ENCODE assay signal across 20 cellular contexts in the genomic region with DNA sequence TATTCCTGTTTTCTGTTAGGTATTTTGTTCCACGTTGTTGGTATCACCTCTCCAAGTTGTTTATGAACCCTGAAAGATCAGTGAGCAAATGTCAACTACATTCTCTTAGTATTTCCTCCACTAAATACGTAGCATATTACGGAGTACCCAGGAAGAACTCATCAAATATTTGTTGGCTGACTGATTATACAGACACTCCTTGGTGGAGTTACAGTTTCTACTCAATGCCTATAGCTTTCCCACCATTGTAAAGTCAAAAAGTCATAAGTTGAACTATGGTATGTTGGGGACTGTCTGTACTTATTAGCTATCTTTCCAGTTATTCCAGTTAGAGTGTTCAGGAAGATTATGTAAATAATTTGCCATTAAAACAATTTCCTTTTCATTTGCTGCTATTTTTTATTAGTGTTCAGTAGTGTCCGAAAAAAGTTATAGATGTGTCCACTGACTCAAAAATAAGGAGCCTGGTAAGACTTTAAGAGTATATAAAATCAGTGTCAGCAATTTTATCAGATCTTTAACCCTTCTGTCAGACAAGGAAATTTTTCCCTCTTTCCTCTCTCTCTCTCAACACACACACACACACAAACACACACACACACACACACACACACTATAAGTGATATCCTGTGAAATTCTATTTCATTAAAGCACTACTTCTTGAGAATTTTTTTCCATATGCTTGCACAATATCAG. TPM values are rescaled to one million over a fixed set of nuclear protein-coding genes. Genes with fewer than 3 reads are reported as not detected.
DNase-seq lines count a peak whose midpoint lies in the region; ATAC-seq, FAIRE-seq and TF ChIP-seq lines count a peak whose summit lies in the region.
"Had no signal": no experiment of that assay in that cellular context is flagged by ENCODE, and none has a peak within 500 bp of the region (broad histone marks: within the 10 kb centered on the region; RNA-seq: fewer than 3 reads in every experiment).

No MANE protein-coding gene starts in this region.

- no peaks in the 10 kb centered on the region for H3K9me1 ChIP-seq in keratinocyte (ENCODE audit: control insufficient read depth, extremely low read depth, insufficient read depth, low read length)

- in situ Hi-C loops in GM23248 (cut with MboI) = no loop called here

- H3K9me3 Mint-ChIP-seq in astrocyte (ENCODE audit: unreplicated experiment) = peaks cover 2% of the 10 kb centered on the region
- no peaks in the 10 kb centered on the region for H3K9me3 Mint-ChIP-seq in activated naive CD8-positive, alpha-beta T cell treated with anti-CD3 and anti-CD28 coated beads for 36 hours
- no peaks in the 10 kb centered on the region for H3K9me3 Mint-ChIP-seq in glutamatergic neuron (ENCODE audit: unreplicated experiment)

- H3K9me3 ChIP-seq in GM23248 (ENCODE audit: low read depth) (no peaks in the 10 kb centered on the region), astrocyte (ENCODE audit: insufficient read depth, low read depth, low read length) (no peaks in the 10 kb centered on the region), keratinocyte (ENCODE audit: control insufficient read depth, low read depth, low read length) (no peaks in the 10 kb centered on the region)
- H3K9me3 ChIP-seq: BE2C, HAP-1 had no signal

- DNase-seq in D721Med (ENCODE audit: insufficient read length, low spot score) (no peak), GM23248 (peak; percentile 16), astrocyte (ENCODE audit: low read depth) (no peak), keratinocyte (ENCODE audit: low read depth, low spot score) (no peak), HEK293T (ENCODE audit: extremely low spot score) (no peak), glutamatergic neuron (no peak)
- DNase-seq in activated naive CD8-positive, alpha-beta T cell treated with anti-CD3 and anti-CD28 coated beads for 36 hours = no peak
- DNase-seq: BE2C, MM.1S, NCI-H1048, NCI-H1436, NCI-H1930, NCI-H345, NCI-H524, NCI-H774, SW 1271 had no signal

- H3K27me3 Mint-ChIP-seq in astrocyte (ENCODE audit: low read depth, unreplicated experiment) (no peaks in the 10 kb centered on the region), glutamatergic neuron (ENCODE audit: unreplicated experiment) (no peaks in the 10 kb centered on the region)
- peaks cover 16% of the 10 kb centered on the region for H3K27me3 Mint-ChIP-seq in activated naive CD8-positive, alpha-beta T cell treated with anti-CD3 and anti-CD28 coated beads for 36 hours

- CTCF ChIA-PET in HEK293T (lab: Yijun Ruan, JAX) = no interaction called here

- no peak overlapping the region for H3K4me2 ChIP-seq in GM23248 (ENCODE audit: unreplicated experiment)
- no peak overlapping the region for H3K4me2 ChIP-seq in astrocyte (ENCODE audit: low read length)
- H3K4me2 ChIP-seq in keratinocyte (ENCODE audit: control insufficient read depth, extremely low read depth, insufficient read depth, low read depth, low read length) = no peak overlapping the region

- H3K9ac ChIP-seq in GM23248 (no peak overlapping the region), astrocyte (ENCODE audit: low read length) (no peak overlapping the region), keratinocyte (ENCODE audit: control insufficient read depth, extremely low read depth, insufficient read depth, low read length) (no peak overlapping the region)

- peak overlapping the region; percentile 45 for H2AFZ ChIP-seq in GM23248
- no peak overlapping the region for H2AFZ ChIP-seq in astrocyte (ENCODE audit: low read depth, low read length)
- H2AFZ ChIP-seq in keratinocyte (ENCODE audit: control insufficient read depth, low read length) = no peak overlapping the region

- POLR2A ChIA-PET in HEK293T (lab: Yijun Ruan, JAX) = no interaction called here

- H3K27me3 ChIP-seq in GM23248 (replicated peaks; ENCODE audit: insufficient read depth) (no peaks in the 10 kb centered on the region), astrocyte (ENCODE audit: insufficient read depth, low read length) (no peaks in the 10 kb centered on the region), keratinocyte (ENCODE audit: control insufficient read depth, extremely low read depth, insufficient read depth, low read length) (no peaks in the 10 kb centered on the region)
- H3K27me3 ChIP-seq: BE2C had no signal

- no peaks in the 10 kb centered on the region for H3K36me3 ChIP-seq in GM23248 (ENCODE audit: low read depth)
- no peaks in the 10 kb centered on the region for H3K36me3 ChIP-seq in astrocyte (ENCODE audit: insufficient read depth, low read length)
- no peaks in the 10 kb centered on the region for H3K36me3 ChIP-seq in keratinocyte (ENCODE audit: control insufficient read depth in 2 of 2, extremely low read depth in 1 of 2, insufficient read depth in 2 of 2, low read length in 2 of 2)
- H3K36me3 ChIP-seq: BE2C, HAP-1 had no signal

- WGBS in GM23248 (ENCODE audit: low coverage in 1 of 2, low lambda C conversion rate in 2 of 2, missing lambda C conversion rate in 2 of 2), 2 experiments = 49 to 55% methylated on average over 4 of the region's 4 CpGs

- H3K27ac Mint-ChIP-seq in astrocyte (ENCODE audit: unreplicated experiment) (no peak overlapping the region), glutamatergic neuron (ENCODE audit: unreplicated experiment) (no peak overlapping the region)
- no peak overlapping the region for H3K27ac Mint-ChIP-seq in activated naive CD8-positive, alpha-beta T cell treated with anti-CD3 and anti-CD28 coated beads for 36 hours

- H3K27ac ChIP-seq in GM23248 (no peak overlapping the region), astrocyte (ENCODE audit: low read depth, low read length) (no peak overlapping the region), keratinocyte (ENCODE audit: control insufficient read depth, insufficient read depth, low read length) (no peak overlapping the region)

- TF ChIP-seq CTCF in D721Med (IDR thresholded peaks at IDR 0.05; ENCODE audit: insufficient read depth, missing control alignments) = no peak
- no peak for TF ChIP-seq CTCF in astrocyte (IDR thresholded peaks at IDR 0.05; ENCODE audit: insufficient read depth, low read depth, low read length)
- TF ChIP-seq CTCF in keratinocyte (optimal IDR thresholded peaks at IDR 0.05 in 1 of 3, IDR thresholded peaks at IDR 0.05 in 1 of 3, conservative IDR thresholded peaks at IDR 0.05 in 1 of 3; ENCODE audit: extremely low read depth in 1 of 3, insufficient read depth in 2 of 3, low read length in 3 of 3) = no peak
- no peak for TF ChIP-seq CTCF in glutamatergic neuron (IDR thresholded peaks at IDR 0.05; ENCODE audit: partially characterized antibody, unreplicated experiment)

- H4K20me1 ChIP-seq in GM23248 (ENCODE audit: insufficient read depth) (no peaks in the 10 kb centered on the region), astrocyte (ENCODE audit: insufficient read depth, low read length) (no peaks in the 10 kb centered on the region), keratinocyte (ENCODE audit: control insufficient read depth, extremely low read depth, insufficient read depth, low read length) (no peaks in the 10 kb centered on the region)

- no peak for ATAC-seq in HG02798 (IDR thresholded peaks at IDR 0.05; ENCODE audit: poor library complexity, unreplicated experiment)
- ATAC-seq: Panc1 had no signal

- H3K4me3 ChIP-seq in GM23248 = no peak overlapping the region
- H3K4me3 ChIP-seq in astrocyte (ENCODE audit: insufficient read depth, low read depth, low read length) = no peak overlapping the region
- H3K4me3 ChIP-seq in keratinocyte (ENCODE audit: control insufficient read depth in 2 of 3, extremely low read depth in 1 of 3, insufficient read depth in 2 of 3, low read depth in 1 of 3, low read length in 3 of 3) = no peak overlapping the region
- H3K4me3 ChIP-seq: HAP-1 had no signal

- H3F3A ChIP-seq in GM23248 (ENCODE audit: insufficient read depth) = peaks cover 18% of the 10 kb centered on the region

- dilution Hi-C loops in keratinocyte (cut with MboI; ENCODE audit: extremely low pct_ligation_motif_present, low sequenced_read_pairs) = no loop called here

- H3K9me2 ChIP-seq in GM23248 (ENCODE audit: insufficient read depth) = no peaks in the 10 kb centered on the region

- peaks cover 21% of the 10 kb centered on the region for H3K4me1 ChIP-seq in GM23248 (ENCODE audit: insufficient read depth)
- peaks cover 12% of the 10 kb centered on the region for H3K4me1 ChIP-seq in astrocyte (ENCODE audit: insufficient read depth, low read length)
- peaks cover 17% of the 10 kb centered on the region for H3K4me1 ChIP-seq in keratinocyte (ENCODE audit: control insufficient read depth, extremely low read depth, insufficient read depth, low read length)

- H3K4me3 Mint-ChIP-seq in astrocyte (ENCODE audit: unreplicated experiment) = no peak overlapping the region
- H3K4me3 Mint-ChIP-seq in activated naive CD8-positive, alpha-beta T cell treated with anti-CD3 and anti-CD28 coated beads for 36 hours = no peak overlapping the region
- H3K4me3 Mint-ChIP-seq in glutamatergic neuron (ENCODE audit: unreplicated experiment) = no peak overlapping the region

- FAIRE-seq in D721Med (lab: Jason Lieb, UNC) (peak; percentile 25), astrocyte (lab: Jason Lieb, UNC) (peak; percentile 80), keratinocyte (lab: Jason Lieb, UNC) (peak; percentile 36)
- FAIRE-seq: GM12892 had no signal

- H3K79me2 ChIP-seq in GM23248 (ENCODE audit: insufficient read depth) = no peaks in the 10 kb centered on the region
- no peaks in the 10 kb centered on the region for H3K79me2 ChIP-seq in astrocyte (ENCODE audit: insufficient read depth, low read length)
- H3K79me2 ChIP-seq in keratinocyte (ENCODE audit: control insufficient read depth, insufficient read depth, low read length) = no peaks in the 10 kb centered on the region

- H3K4me1 Mint-ChIP-seq in astrocyte (ENCODE audit: low read depth, unreplicated experiment) (peaks cover 9% of the 10 kb centered on the region), glutamatergic neuron (ENCODE audit: low read depth, unreplicated experiment) (peaks cover 5% of the 10 kb centered on the region)
- no peaks in the 10 kb centered on the region for H3K4me1 Mint-ChIP-seq in activated naive CD8-positive, alpha-beta T cell treated with anti-CD3 and anti-CD28 coated beads for 36 hours

- H3K36me3 Mint-ChIP-seq in astrocyte (ENCODE audit: low read depth, unreplicated experiment) = no peaks in the 10 kb centered on the region
- no peaks in the 10 kb centered on the region for H3K36me3 Mint-ChIP-seq in activated naive CD8-positive, alpha-beta T cell treated with anti-CD3 and anti-CD28 coated beads for 36 hours
- H3K36me3 Mint-ChIP-seq in glutamatergic neuron (ENCODE audit: unreplicated experiment) = no peaks in the 10 kb centered on the region

RNA-seq across cellular contexts. Expression of a gene that starts 6.8 kb away (rescaled TPM):
- total RNA-seq in GM23248 (2014; rRNA removed; shearing (Covaris generic)) = 4.3 and 11.3 TPM in 2 replicates
- polyA plus RNA-seq in GM23248 (2016; fragmentation: Nextera tagmentation; extraction: Ambion mirVana) (0.93 and 1.6 TPM in 2 replicates), keratinocyte (0.66 to 0.89 TPM (median 0.89 TPM) in 3 replicates)
- total RNA-seq in astrocyte (4.5 and 5.9 TPM in 2 replicates), glutamatergic neuron (ENCODE audit: unreplicated experiment) (13.0 TPM)
- 0.85 TPM for polyA plus RNA-seq in keratinocyte (2011; ENCODE audit: low read depth)
- 0.45 and 0.90 TPM in 2 replicates for polyA plus RNA-seq in keratinocyte (2011; cell fraction: cytosol; rRNA removed)
- 1.0 and 1.8 TPM in 2 replicates for polyA plus RNA-seq in keratinocyte (2011; cell fraction: nucleus; rRNA removed)
- polyA plus RNA-seq in keratinocyte (2012; ENCODE audit: low replicate concordance) = 0.35 and 0.94 TPM in 2 replicates
- 0.96 to 2.7 TPM (median 2.0 TPM) in 3 replicates for polyA minus RNA-seq in keratinocyte
- polyA minus RNA-seq in keratinocyte (2011; cell fraction: cytosol; rRNA and poly(A)+ RNA removed) = 0.77 TPM
- 1.2 and 5.0 TPM in 2 replicates for polyA minus RNA-seq in keratinocyte (2011; cell fraction: nucleus; rRNA and poly(A)+ RNA removed)
- total RNA-seq in activated naive CD8-positive, alpha-beta T cell treated with anti-CD3 and anti-CD28 coated beads for 36 hours = under 1 TPM; 0.08 to 0.23 TPM
